In the genomic region with DNA sequence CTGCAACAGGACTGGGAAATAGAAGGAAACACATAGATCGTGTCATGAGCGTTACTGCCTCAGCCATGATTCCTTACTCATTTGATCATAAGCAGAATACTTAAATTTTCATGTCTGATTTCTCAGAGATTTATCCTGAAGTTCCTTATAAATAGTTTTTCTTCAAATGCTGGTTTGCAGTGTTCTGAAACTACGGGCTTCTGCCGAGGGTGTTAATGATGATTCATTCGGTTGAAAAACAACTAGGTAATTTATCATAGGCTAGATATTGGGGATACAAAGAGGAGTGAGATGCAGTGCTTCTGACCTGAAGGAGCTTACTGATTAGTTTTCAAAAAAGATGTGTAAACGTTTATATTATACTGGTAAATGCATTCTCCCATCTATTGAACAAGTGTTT, we compare ENCODE assay signal across 23 cellular contexts.
DNase-seq lines count a peak whose midpoint lies in the region; ATAC-seq, FAIRE-seq and TF ChIP-seq lines count a peak whose summit lies in the region.
"Had no signal": no experiment of that assay in that cellular context is flagged by ENCODE, and none has a peak within 500 bp of the region (broad histone marks: within the 10 kb centered on the region; RNA-seq: fewer than 3 reads in every experiment).

No MANE protein-coding gene starts in this region.

- ATAC-seq in stimulated activated naive CD8-positive, alpha-beta T cell treated with anti-CD3 and anti-CD28 coated beads, Interleukin-15, Interleukin-2, amounts not matched to agents 100 U/mL and 50 U/mL, for 24 hours, result no peak
- ATAC-seq: CD8-positive, alpha-beta T cell; K562 had no signal

- DNase-seq in H54 (ENCODE audit: insufficient read length, low spot score) (no peak), UCSD-AML1 (lab: John Stamatoyannopoulos, UW; ENCODE audit: unreplicated experiment) (no peak), T1000 (lab: John Stamatoyannopoulos, UW) (no peak), NCI-H1694 treated with DMSO at 0.1 percent for 48 hours (lab: John Stamatoyannopoulos, UW) (no peak)
- no peak for DNase-seq in stimulated activated naive CD8-positive, alpha-beta T cell treated with anti-CD3 and anti-CD28 coated beads, Interleukin-15, Interleukin-2, amounts not matched to agents 100 U/mL and 50 U/mL, for 24 hours
- DNase-seq: AML-193; C1 segment of cervical spinal cord; Calu3; CD8-positive, alpha-beta T cell; DMS153; NCI-H1105; NCI-H146; NCI-H2029 treated with DMSO at 0.1 percent for 48 hours; NCI-H2171; NCI-H524 treated with DMSO at 0.1 percent for 48 hours; NCI-H82; SJCRH30 had no signal

- H3K9me3 ChIP-seq in OCI-LY1 (ENCODE audit: low read length), result no peaks in the 10 kb centered on the region
- H3K9me3 ChIP-seq in endocrine pancreas (ENCODE audit: control insufficient read depth, low read length), result no peaks in the 10 kb centered on the region
- H3K9me3 ChIP-seq: SJCRH30 had no signal

- H3K79me2 ChIP-seq in OCI-LY1 (ENCODE audit: insufficient read depth, low read length), result no peaks in the 10 kb centered on the region; the same call in 1 of the 2 replicates

- no peaks in the 10 kb centered on the region for H3K9me2 ChIP-seq in OCI-LY1 (ENCODE audit: low read depth, low read length)

- H3K27me3 ChIP-seq in OCI-LY1 (ENCODE audit: insufficient read depth, low read length), result no peaks in the 10 kb centered on the region
- H3K27me3 ChIP-seq in endocrine pancreas (ENCODE audit: control insufficient read depth, insufficient read depth, low read length), result no peaks in the 10 kb centered on the region
- H3K27me3 ChIP-seq: SJCRH30 had no signal

- H4K20me1 ChIP-seq in OCI-LY1 (ENCODE audit: insufficient read depth, low read length), result no peaks in the 10 kb centered on the region

- no peak overlapping the region for H3K9ac ChIP-seq in OCI-LY1 (ENCODE audit: low read length)
- H3K9ac ChIP-seq in endocrine pancreas (ENCODE audit: control insufficient read depth, insufficient read depth, low read length), result no peak overlapping the region

- H2AFZ ChIP-seq in OCI-LY1 (ENCODE audit: low read length), result no peak overlapping the region

- H3K4me1 ChIP-seq in OCI-LY1 (ENCODE audit: insufficient read depth, low read length, severe bottlenecking) (peaks cover 70% of the 10 kb centered on the region), endocrine pancreas (ENCODE audit: control insufficient read depth, insufficient read depth, low read length) (no peaks in the 10 kb centered on the region)
- H3K4me1 ChIP-seq: SJCRH30 had no signal

- TF ChIP-seq CTCF in OCI-LY1 (IDR thresholded peaks at IDR 0.05; ENCODE audit: low read length), result no peak

- FAIRE-seq in H54 (lab: Jason Lieb, UNC), result peak; percentile 41
- FAIRE-seq: GM12892, H1, K562, RCC 7860 had no signal

- H3K4me2 ChIP-seq in OCI-LY1 (ENCODE audit: low read length), result peak overlapping the region; percentile 11; the same call in 1 of the 2 replicates

- peak overlapping the region; percentile 41 for H3K27ac ChIP-seq in OCI-LY1 (ENCODE audit: low read depth, low read length, poor library complexity, severe bottlenecking)
- H3K27ac ChIP-seq: SJCRH30 had no signal

- H3K36me3 ChIP-seq in OCI-LY1 (ENCODE audit: insufficient read depth, low read length), result no peaks in the 10 kb centered on the region
- no peaks in the 10 kb centered on the region for H3K36me3 ChIP-seq in endocrine pancreas (ENCODE audit: control insufficient read depth, insufficient read depth, low read length)
- H3K36me3 ChIP-seq: SJCRH30 had no signal

- H3K4me3 ChIP-seq in OCI-LY1 (ENCODE audit: low read depth, low read length, poor library complexity, severe bottlenecking), result no peak overlapping the region
- H3K4me3 ChIP-seq in endocrine pancreas (ENCODE audit: control insufficient read depth, insufficient read depth, low read length), result peak overlapping the region; percentile 26
- H3K4me3 ChIP-seq: K562, SJCRH30 had no signal

- no peak for TF ChIP-seq POLR2A in H54 (IDR thresholded peaks at IDR 0.05; ENCODE audit: low read depth, low read length)

- no peaks in the 10 kb centered on the region for H3F3A ChIP-seq in OCI-LY1 (ENCODE audit: insufficient read depth, low read length)
